1 cellular context compared by ENCODE assay signal in the genomic region with DNA sequence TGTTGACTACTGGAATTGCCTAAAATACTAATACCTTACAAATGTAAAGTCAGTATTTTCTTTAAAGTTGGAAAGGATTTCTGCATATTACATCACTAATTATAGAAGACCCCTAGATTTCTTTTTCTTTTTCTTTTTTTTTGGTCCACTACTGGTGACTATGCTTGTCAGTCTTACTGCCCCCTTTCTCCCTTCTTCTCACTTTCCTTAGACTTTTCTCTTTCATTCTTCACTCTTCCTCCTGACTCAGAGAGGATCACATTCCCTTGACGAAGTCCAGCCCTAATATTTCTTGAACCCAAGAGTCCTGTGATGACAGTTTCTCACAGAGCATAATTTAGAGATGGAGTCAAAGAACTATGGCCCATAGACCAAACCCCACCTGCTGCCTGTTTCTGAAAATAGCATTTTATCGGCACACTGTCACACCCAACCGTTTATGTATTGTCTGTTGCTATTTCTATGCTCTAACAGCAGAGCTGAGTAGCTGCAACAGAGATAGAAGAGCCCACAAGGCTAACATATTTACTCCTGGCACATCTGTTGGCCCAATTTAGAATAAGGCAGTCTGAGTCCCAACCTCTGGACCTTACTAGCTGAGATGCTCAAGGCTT.
TF ChIP-seq lines count a peak whose summit lies in the region.

No MANE protein-coding gene starts in this region.

TF ChIP-seq in IMR-90, 13 proteins besides CTCF, POLR2A, EP300 and RAD21:
- TF ChIP-seq NFE2L2 (IDR thresholded peaks at IDR 0.05; ENCODE audit: low read depth, low read length) (no peak), ELK1 (IDR thresholded peaks at IDR 0.05; ENCODE audit: borderline replicate concordance, low read depth, low read length) (no peak), BHLHE40 (IDR thresholded peaks at IDR 0.05; ENCODE audit: low read depth, low read length) (no peak), RCOR1 (IDR thresholded peaks at IDR 0.05; ENCODE audit: insufficient replicate concordance, low read length) (no peak), CEBPB (IDR thresholded peaks at IDR 0.05; ENCODE audit: low read depth, low read length) (no peak), SMC3 (IDR thresholded peaks at IDR 0.05; ENCODE audit: low read depth, low read length) (no peak), FOS (IDR thresholded peaks at IDR 0.05; ENCODE audit: low read depth, low read length) (no peak), MAZ (IDR thresholded peaks at IDR 0.05; ENCODE audit: borderline replicate concordance, low read depth, low read length) (no peak), RFX5 (IDR thresholded peaks at IDR 0.05; ENCODE audit: low read depth, low read length) (no peak), MAFK (IDR thresholded peaks at IDR 0.05; ENCODE audit: low read depth, low read length) (no peak), MXI1 (IDR thresholded peaks at IDR 0.05; ENCODE audit: borderline replicate concordance, low read depth, low read length) (no peak), CHD1 (IDR thresholded peaks at IDR 0.05; ENCODE audit: low read depth, low read length) (no peak)
- TF ChIP-seq, protein P1, sequence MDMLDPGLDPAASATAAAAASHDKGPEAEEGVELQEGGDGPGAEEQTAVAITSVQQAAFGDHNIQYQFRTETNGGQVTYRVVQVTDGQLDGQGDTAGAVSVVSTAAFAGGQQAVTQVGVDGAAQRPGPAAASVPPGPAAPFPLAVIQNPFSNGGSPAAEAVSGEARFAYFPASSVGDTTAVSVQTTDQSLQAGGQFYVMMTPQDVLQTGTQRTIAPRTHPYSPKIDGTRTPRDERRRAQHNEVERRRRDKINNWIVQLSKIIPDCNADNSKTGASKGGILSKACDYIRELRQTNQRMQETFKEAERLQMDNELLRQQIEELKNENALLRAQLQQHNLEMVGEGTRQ (IDR thresholded peaks at IDR 0.05; ENCODE audit: low read depth, low read length): no peak
